Comparison of ENCODE assay signal across 6 cellular contexts in the genomic region with DNA sequence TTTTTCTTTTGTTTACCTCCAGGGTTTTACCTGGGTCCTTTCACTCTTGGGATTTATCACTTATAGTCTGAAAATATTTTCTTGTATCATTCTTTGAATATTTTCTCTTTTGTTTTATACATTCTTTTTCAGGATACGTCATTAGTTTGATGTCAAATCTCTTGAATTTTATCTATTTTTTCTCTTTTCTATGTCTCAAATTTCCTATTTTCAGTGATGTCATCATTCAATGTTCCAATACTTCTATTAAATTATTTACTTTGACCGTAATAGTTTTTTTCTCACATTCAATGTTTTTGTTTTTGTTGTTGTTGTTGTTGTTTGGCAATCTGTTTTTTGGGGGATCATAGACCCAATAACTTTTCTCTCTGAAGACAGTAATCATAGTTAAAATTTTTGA.
"Had no signal": no experiment of that assay in that cellular context is flagged by ENCODE, and none has a peak within 500 bp of the region (broad histone marks: within the 10 kb centered on the region; RNA-seq: fewer than 3 reads in every experiment).

No MANE protein-coding gene starts in this region.

- H3K27ac ChIP-seq: HL-60 had no signal

- FAIRE-seq: HTR-8/SVneo, K562 had no signal

- H3K4me3 ChIP-seq: K562 had no signal

- DNase-seq: IMR-90, KBM-7, KG1 had no signal

- ATAC-seq: K562 had no signal
